ENCODE assay signal across 8 cellular contexts in the genomic region with DNA sequence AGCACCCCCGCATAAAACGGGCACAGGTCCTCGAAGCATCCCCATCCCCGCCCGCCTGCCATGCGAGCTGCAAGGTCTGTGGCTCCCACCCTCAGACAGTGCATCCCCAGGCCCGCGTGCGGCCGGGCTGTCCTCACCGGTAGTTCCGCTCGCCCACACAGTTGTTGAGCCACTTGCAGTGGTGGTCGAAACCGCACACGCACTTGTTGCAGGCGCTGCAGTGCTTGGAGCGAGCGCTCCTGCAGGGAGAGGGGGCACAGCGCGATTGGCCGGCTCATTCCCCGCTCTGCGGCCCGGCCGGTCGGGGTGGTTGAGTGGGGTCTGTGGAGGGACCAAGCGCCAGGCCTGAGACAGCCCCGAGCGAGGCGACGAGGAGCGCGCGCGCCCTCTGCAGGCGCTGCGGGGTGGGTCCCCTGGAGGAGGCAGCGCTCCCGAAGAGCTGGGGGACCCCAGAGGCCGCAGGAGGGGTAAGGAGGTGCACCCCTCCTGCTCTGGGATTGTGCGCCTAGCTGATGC. TPM values are rescaled to one million over a fixed set of nuclear protein-coding genes. Genes with fewer than 3 reads are reported as not detected.
A peak's percentile ranks its signal among the peaks of the same experiment; 100 is the strongest.
DNase-seq lines count a peak whose midpoint lies in the region; ATAC-seq, FAIRE-seq and TF ChIP-seq lines count a peak whose summit lies in the region.

No MANE protein-coding gene starts in this region.

- no peaks in the 10 kb centered on the region for H3K9me1 ChIP-seq in endothelial cell of umbilical vein (replicated peaks; ENCODE audit: control insufficient read depth, extremely low read depth, insufficient read depth, low read length)

- dilution Hi-C loops in endothelial cell of umbilical vein (cut with MboI; ENCODE audit: extremely low pct_ligation_motif_present, low sequenced_read_pairs): no loop called here

- CTCF ChIA-PET in endothelial cell of umbilical vein (lab: Charles Lee): interaction anchor here (0.5 to 4.1 kb wide), 64 partner anchors 9 to 507 kb away, joined by 3 to 65 read pairs (median 5); a partner anchor contains a TSS

- POLR2A ChIA-PET in endothelial cell of umbilical vein (lab: Charles Lee): no interaction called here

- H3K27me3 ChIP-seq in GM23338 (ENCODE audit: insufficient read depth) (peaks cover 21% of the 10 kb centered on the region), endothelial cell of umbilical vein (ENCODE audit: control insufficient read depth in 2 of 2, insufficient read depth in 2 of 2, low read length in 2 of 2) (peaks cover 5 to 6% of the 10 kb centered on the region in 2 experiments), uterus (no peaks in the 10 kb centered on the region)

- H2AFZ ChIP-seq in GM23338 (peak overlapping the region; percentile 74), endothelial cell of umbilical vein (ENCODE audit: low read depth, low read length) (peak overlapping the region; percentile 9)

- H3K4me3 ChIP-seq in GM23338 (no peak overlapping the region), endothelial cell of umbilical vein (replicated peaks in 1 of 3; ENCODE audit: insufficient read depth in 1 of 3, low read depth in 1 of 3, low read length in 3 of 3) (no peak overlapping the region), uterus (peak overlapping the region in 1 of 2 donors; percentile 15)

- H3K4me1 Mint-ChIP-seq in GM23338 (peaks cover 24% of the 10 kb centered on the region), natural killer cell (peaks cover 1 to 10% of the 10 kb centered on the region in 2 donors)

- H4K20me1 ChIP-seq in GM23338 (replicated peaks; ENCODE audit: insufficient read depth): no peaks in the 10 kb centered on the region
- no peaks in the 10 kb centered on the region for H4K20me1 ChIP-seq in endothelial cell of umbilical vein (replicated peaks; ENCODE audit: control insufficient read depth, extremely low read depth, insufficient read depth, low read length)

- H3K79me2 ChIP-seq in GM23338 (replicated peaks; ENCODE audit: insufficient read depth) (no peaks in the 10 kb centered on the region), endothelial cell of umbilical vein (ENCODE audit: control insufficient read depth, insufficient read depth, low read length) (no peaks in the 10 kb centered on the region)

- H3K27ac ChIP-seq in GM23338 (ENCODE audit: low read depth): no peak overlapping the region
- no peak overlapping the region for H3K27ac ChIP-seq in endothelial cell of umbilical vein (ENCODE audit: insufficient read depth, low read depth, low read length)
- peak overlapping the region in 1 of 2 donors; percentile 7 for H3K27ac ChIP-seq in uterus

- 0 out of 2 replicates have a peak, but pooled peaks cover 10% of the 10 kb centered on the region for H3F3A ChIP-seq in GM23338 (replicated peaks; ENCODE audit: low read depth)

- H3K36me3 ChIP-seq in GM23338 (ENCODE audit: insufficient read depth): no peaks in the 10 kb centered on the region
- H3K36me3 ChIP-seq in endothelial cell of umbilical vein (ENCODE audit: control insufficient read depth in 2 of 2, extremely low read depth in 1 of 2, insufficient read depth in 2 of 2, low read length in 2 of 2): no peaks in the 10 kb centered on the region
- H3K36me3 ChIP-seq in uterus: no peaks in the 10 kb centered on the region

- BruUV-seq in endothelial cell of umbilical vein (replicated peaks; lab: Mats Ljungman, UMichigan): no TSS peak

- peaks cover 24% of the 10 kb centered on the region for H3K4me1 ChIP-seq in GM23338 (ENCODE audit: insufficient read depth)
- H3K4me1 ChIP-seq in endothelial cell of umbilical vein (ENCODE audit: control insufficient read depth, extremely low read depth, insufficient read depth, low read length): peaks cover 1% of the 10 kb centered on the region
- peaks cover 0 to 17% of the 10 kb centered on the region in 2 donors for H3K4me1 ChIP-seq in uterus

- no peaks in the 10 kb centered on the region for H3K9me2 ChIP-seq in GM23338 (ENCODE audit: insufficient read depth)

- peak; percentile 68 for FAIRE-seq in endothelial cell of umbilical vein (lab: Jason Lieb, UNC)

- ATAC-seq in GM23338 (peak; percentile 79), natural killer cell (peak in 2 of 3 donors; percentile 81 to 82)

- peak overlapping the region; percentile 74 for H3K4me2 ChIP-seq in GM23338
- H3K4me2 ChIP-seq in endothelial cell of umbilical vein (ENCODE audit: insufficient read depth, low read length): no peak overlapping the region

- H3K9me3 Mint-ChIP-seq in GM23338 (no peaks in the 10 kb centered on the region), natural killer cell (no peaks in the 10 kb centered on the region)

- DNase-seq in GM23338 (ENCODE audit: low spot score) (peak; percentile 90), endothelial cell of umbilical vein (ENCODE audit: low read depth, low spot score) (peak; percentile 47), natural killer cell (peak; percentile 39), uterus (peak in 1 of 2 donors; percentile 56), NCI-H524 treated with DMSO at 0.1 percent for 48 hours (lab: John Stamatoyannopoulos, UW) (no peak), NCI-H748 treated with DMSO at 0.1 percent for 48 hours (lab: John Stamatoyannopoulos, UW) (no peak), LoVo (ENCODE audit: low spot score) (no peak)
- DNase-seq in activated CD4-positive, alpha-beta T cell treated with anti-CD3 and anti-CD28 coated beads, Interleukin-2, amount 50 U/mL, for 1 hour: peak; percentile 30

- no peak for TF ChIP-seq POLR2A in endothelial cell of umbilical vein (IDR thresholded peaks at IDR 0.05; ENCODE audit: low read depth, low read length)
- TF ChIP-seq POLR2A in uterus (IDR thresholded peaks at IDR 0.05): no peak

- intact Hi-C loops in endothelial cell of umbilical vein (cut with micrococcal nuclease): loop anchor here (1.0 to 10.0 kb wide), 4 partner anchors 27 to 444 kb away; a partner anchor contains a TSS
- intact Hi-C loops in natural killer cell (cut with micrococcal nuclease): no loop called here
- intact Hi-C loops in uterus (cut with DNase I; ENCODE audit: low total_unique reads): no loop called here

- no peak overlapping the region for H3K27ac Mint-ChIP-seq in GM23338
- no peak overlapping the region for H3K27ac Mint-ChIP-seq in natural killer cell

- H3K4me3 Mint-ChIP-seq in GM23338 (no peak overlapping the region), natural killer cell (no peak overlapping the region)

- H3K27me3 Mint-ChIP-seq in GM23338 (ENCODE audit: insufficient read depth, low read depth, poor library complexity): peaks cover 30% of the 10 kb centered on the region
- peaks cover 0 to 15% of the 10 kb centered on the region in 2 donors for H3K27me3 Mint-ChIP-seq in natural killer cell (ENCODE audit: low read depth in 2 of 2)

- no peaks in the 10 kb centered on the region for H3K9me3 ChIP-seq in endothelial cell of umbilical vein (replicated peaks; ENCODE audit: control insufficient read depth, insufficient read depth, low read length)
- no peaks in the 10 kb centered on the region for H3K9me3 ChIP-seq in uterus

- no peaks in the 10 kb centered on the region; the same call in 2 of the 3 replicates for H3K36me3 Mint-ChIP-seq in GM23338 (ENCODE audit: low read depth)
- H3K36me3 Mint-ChIP-seq in natural killer cell: no peaks in the 10 kb centered on the region

- TF ChIP-seq CTCF in GM23338 (conservative IDR thresholded peaks at IDR 0.05; ENCODE audit: low read depth in 2 of 2): peak; percentile 75 to 91
- TF ChIP-seq CTCF in endothelial cell of umbilical vein (IDR thresholded peaks at IDR 0.05; ENCODE audit: extremely low read depth in 1 of 2, insufficient read depth in 1 of 2, low read depth in 1 of 2, low read length in 2 of 2): peak; percentile 88 to 96
- peak; percentile 61 for TF ChIP-seq CTCF in natural killer cell (IDR thresholded peaks at IDR 0.05)
- TF ChIP-seq CTCF in uterus (IDR thresholded peaks at IDR 0.05): peak; percentile 66 to 74 (median 70)

- H3K9ac ChIP-seq in endothelial cell of umbilical vein (replicated peaks; ENCODE audit: extremely low read depth, insufficient read depth, low read length): no peak overlapping the region

RNA-seq across cellular contexts. Expression of a gene that starts 6.0 kb away (rescaled TPM):
- total RNA-seq in GM23338 (2014; rRNA removed; shearing (Covaris generic)): 0.28 TPM in 1 of 2 replicates, not detected in the other
- polyA plus RNA-seq in GM23338 (2016; fragmentation: Nextera tagmentation; extraction: Ambion mirVana) (0.26 and 1.3 TPM in 2 replicates), endothelial cell of umbilical vein (0.33 and 0.91 TPM in 2 replicates)
- total RNA-seq in endothelial cell of umbilical vein (1.3 and 2.0 TPM in 2 replicates), natural killer cell (1 to 10 TPM in 2 of 3 donors, under 1 TPM in 1; 0.66 to 3.0 (median 1.4) TPM), uterus (10 to 100 TPM; 13.4 to 26.6 (median 16.2) TPM)
- 0.77 and 1.0 TPM in 2 replicates for polyA plus RNA-seq in endothelial cell of umbilical vein (2011; cell fraction: cytosol; rRNA removed)
- polyA plus RNA-seq in endothelial cell of umbilical vein (2011; cell fraction: nucleus; rRNA removed): 0.32 and 0.81 TPM in 2 replicates
- polyA plus RNA-seq in endothelial cell of umbilical vein (2012): 1.2 and 3.2 TPM in 2 replicates
- polyA minus RNA-seq in endothelial cell of umbilical vein: not detected in 2 replicates
- not detected for polyA minus RNA-seq in endothelial cell of umbilical vein (2011; cell fraction: cytosol; rRNA and poly(A)+ RNA removed)
- polyA minus RNA-seq in endothelial cell of umbilical vein (2011; cell fraction: nucleus; rRNA and poly(A)+ RNA removed): 0.24 and 0.29 TPM in 2 replicates

RNA-seq across cellular contexts. Expression of a gene that starts 17.0 kb away (rescaled TPM):
- 2.3 and 2.7 TPM in 2 replicates for total RNA-seq in GM23338 (2014; rRNA removed; shearing (Covaris generic))
- polyA plus RNA-seq in GM23338 (2016; fragmentation: Nextera tagmentation; extraction: Ambion mirVana) (1.4 and 1.6 TPM in 2 replicates), endothelial cell of umbilical vein (11.4 and 14.1 TPM in 2 replicates)
- total RNA-seq in endothelial cell of umbilical vein (12.9 and 14.4 TPM in 2 replicates), natural killer cell (1 to 10 TPM in 2 of 3 donors, under 1 TPM in 1; 0.88 to 2.5 (median 1.8) TPM), uterus (10 to 100 TPM; 14.7 to 30.6 (median 25.6) TPM)
- 4.3 and 6.4 TPM in 2 replicates for polyA plus RNA-seq in endothelial cell of umbilical vein (2011; cell fraction: cytosol; rRNA removed)
- 16.9 and 20.3 TPM in 2 replicates for polyA plus RNA-seq in endothelial cell of umbilical vein (2011; cell fraction: nucleus; rRNA removed)
- 8.3 and 12.5 TPM in 2 replicates for polyA plus RNA-seq in endothelial cell of umbilical vein (2012)
- 6.8 and 12.0 TPM in 2 replicates for polyA minus RNA-seq in endothelial cell of umbilical vein
- not detected for polyA minus RNA-seq in endothelial cell of umbilical vein (2011; cell fraction: cytosol; rRNA and poly(A)+ RNA removed)
- polyA minus RNA-seq in endothelial cell of umbilical vein (2011; cell fraction: nucleus; rRNA and poly(A)+ RNA removed): 9.3 and 11.9 TPM in 2 replicates

RNA-seq across cellular contexts. Expression of a gene that starts 31.6 kb away (rescaled TPM):
- 23.0 and 25.1 TPM in 2 replicates for total RNA-seq in GM23338 (2014; rRNA removed; shearing (Covaris generic))
- polyA plus RNA-seq in GM23338 (2016; fragmentation: Nextera tagmentation; extraction: Ambion mirVana) (14.8 and 16.6 TPM in 2 replicates), endothelial cell of umbilical vein (0.10 and 0.16 TPM in 2 replicates)
- total RNA-seq in endothelial cell of umbilical vein (not detected in 2 replicates), natural killer cell (not detected), uterus (10 to 100 TPM in 2 of 4 donors, 1 to 10 TPM in 2; 1.2 to 82.1 (median 9.7) TPM)
- polyA plus RNA-seq in endothelial cell of umbilical vein (2011; cell fraction: cytosol; rRNA removed): 0.07 and 0.12 TPM in 2 replicates
- polyA plus RNA-seq in endothelial cell of umbilical vein (2011; cell fraction: nucleus; rRNA removed): 0.07 and 0.18 TPM in 2 replicates
- 0.08 TPM in 1 of 2 replicates, not detected in the other for polyA plus RNA-seq in endothelial cell of umbilical vein (2012)
- polyA minus RNA-seq in endothelial cell of umbilical vein: 0.19 TPM in 1 of 2 replicates, not detected in the other
- 1.2 TPM for polyA minus RNA-seq in endothelial cell of umbilical vein (2011; cell fraction: cytosol; rRNA and poly(A)+ RNA removed)
- polyA minus RNA-seq in endothelial cell of umbilical vein (2011; cell fraction: nucleus; rRNA and poly(A)+ RNA removed): not detected in 2 replicates

Comparison
In these comparisons a context has a peak if more than half of its experiments do, and no peak if none do; other contexts are left out.
1. DNase-seq: peak in GM23338 (single experiment), activated CD4-positive, alpha-beta T cell treated with anti-CD3 and anti-CD28 coated beads, Interleukin-2, amount 50 U/mL, for 1 hour (single experiment), endothelial cell of umbilical vein (single experiment) and natural killer cell (single experiment); none in NCI-H524 treated with DMSO at 0.1 percent for 48 hours (single experiment), NCI-H748 treated with DMSO at 0.1 percent for 48 hours (single experiment) and LoVo (single experiment).
2. Peak in every context shown above with its lines, with median percentiles within 50 percentile points of each other: CTCF ChIP-seq.